Comparison of ENCODE assay signal across 1 cellular context in genomic region chr20:45373353-45374100, GRCh38.
A peak's percentile ranks its signal among the peaks of the same experiment; 100 is the strongest.
TF ChIP-seq lines count a peak whose summit lies in the region.

No MANE protein-coding gene starts in this region.

TF ChIP-seq in K562, 482 proteins besides CTCF, POLR2A, EP300 and RAD21 (continued from another document and continues in another):
- TF ChIP-seq LEF1 (IDR thresholded peaks at IDR 0.05) (no peak; the same call in none of the 2 replicates), RFX1 (IDR thresholded peaks at IDR 0.05) (no peak), CUX1 (CRISPR knock-in tag; IDR thresholded peaks at IDR 0.05) (no peak; the same call in 1 of the 2 replicates), ZNF232 (CRISPR knock-in tag; IDR thresholded peaks at IDR 0.05) (no peak), HSF4 (CRISPR knock-in tag; IDR thresholded peaks at IDR 0.05; ENCODE audit: borderline replicate concordance) (no peak), SMARCE1 (IDR thresholded peaks at IDR 0.05) (0 out of 2 replicates have a peak, but pooled peaks have one; percentile 48), TAL1 (IDR thresholded peaks at IDR 0.05) (no peak), TSHZ1 (CRISPR knock-in tag; IDR thresholded peaks at IDR 0.05) (no peak), TAF9B (IDR thresholded peaks at IDR 0.05; ENCODE audit: partially characterized antibody) (no peak), VEZF1 (CRISPR knock-in tag; IDR thresholded peaks at IDR 0.05) (peak; percentile 65), POLR2H (tag; IDR thresholded peaks at IDR 0.05; ENCODE audit: low read depth) (peak; percentile 3; the same call in 1 of the 2 replicates), CBX8 (IDR thresholded peaks at IDR 0.05; ENCODE audit: borderline replicate concordance, extremely low read depth, low read depth, low read length, poor library complexity, severe bottlenecking) (no peak), SIN3A (IDR thresholded peaks at IDR 0.05; ENCODE audit: borderline replicate concordance in 2 of 2, control insufficient read depth in 1 of 2, low read depth in 2 of 2, low read length in 2 of 2) (0 out of 4 replicates have a peak, but pooled peaks of 1 of the 2 experiments have one; percentile 29), SMARCC2 (IDR thresholded peaks at IDR 0.05; ENCODE audit: low read depth) (no peak), RCOR1 (IDR thresholded peaks at IDR 0.05; ENCODE audit: borderline replicate concordance in 1 of 2, low read depth in 2 of 2, low read length in 2 of 2) (peak in 1 of 2 experiments; percentile 47; a peak in 1 of 4 replicates), RB1 (IDR thresholded peaks at IDR 0.05; ENCODE audit: low read depth) (peak; percentile 82), MBD2 (IDR thresholded peaks at IDR 0.05; ENCODE audit: borderline replicate concordance, low read depth) (no peak), SAP30 (IDR thresholded peaks at IDR 0.05; ENCODE audit: borderline replicate concordance, insufficient read depth, low read depth, low read length, poor library complexity, severe bottlenecking) (no peak), POLR2B (IDR thresholded peaks at IDR 0.05; ENCODE audit: low read depth, partially characterized antibody) (peak; percentile 50), ESRRB (CRISPR knock-in tag; IDR thresholded peaks at IDR 0.05; ENCODE audit: borderline replicate concordance) (no peak), FOXK2 (conservative IDR thresholded peaks at IDR 0.05 in 1 of 2, IDR thresholded peaks at IDR 0.05 in 1 of 2; ENCODE audit: low read depth in 2 of 2) (peak in 1 of 2 experiments; percentile 66; a peak in 2 of 4 replicates), PCBP2 (IDR thresholded peaks at IDR 0.05; ENCODE audit: low read depth, low read length, poor library complexity, severe bottlenecking) (no peak), FOXJ2 (tag; IDR thresholded peaks at IDR 0.05) (no peak), ZBTB33 (CRISPR knock-in tag; IDR thresholded peaks at IDR 0.05) (peak; percentile 73), ZBTB17 (CRISPR knock-in tag; IDR thresholded peaks at IDR 0.05) (no peak), TCF7L2 (IDR thresholded peaks at IDR 0.05; ENCODE audit: low read depth, low read length) (no peak), KDM4B (IDR thresholded peaks at IDR 0.05; ENCODE audit: borderline replicate concordance in 2 of 2, low read depth in 1 of 2) (no peak), PHB2 (IDR thresholded peaks at IDR 0.05; ENCODE audit: low read depth) (no peak), JUNB (CRISPR knock-in tag; conservative IDR thresholded peaks at IDR 0.05) (no peak), RERE (CRISPR knock-in tag; IDR thresholded peaks at IDR 0.05; ENCODE audit: borderline replicate concordance) (no peak), ZNF79 (CRISPR knock-in tag; IDR thresholded peaks at IDR 0.05; ENCODE audit: low read depth) (no peak), E2F6 (IDR thresholded peaks at IDR 0.05; ENCODE audit: borderline replicate concordance in 1 of 2, extremely low read depth in 1 of 2, insufficient read depth in 1 of 2, insufficient read length in 1 of 2, low read depth in 1 of 2, low read length in 1 of 2, poor library complexity in 1 of 2, severe bottlenecking in 1 of 2) (peak in 1 of 2 experiments; percentile 51), TCFL5 (CRISPR knock-in tag; conservative IDR thresholded peaks at IDR 0.05) (no peak), HEY1 (CRISPR knock-in tag; IDR thresholded peaks at IDR 0.05; ENCODE audit: borderline replicate concordance) (no peak), POLR2AphosphoS5 (IDR thresholded peaks at IDR 0.05; ENCODE audit: control insufficient read depth, insufficient read depth, low read depth, low read length) (0 out of 2 replicates have a peak, but pooled peaks have one; percentile 43), POU5F1 (IDR thresholded peaks at IDR 0.05; ENCODE audit: borderline replicate concordance, low read depth, low read length, partially characterized antibody) (no peak), TBP (optimal IDR thresholded peaks at IDR 0.05; ENCODE audit: low read depth, low read length) (peak; percentile 46), ZZZ3 (IDR thresholded peaks at IDR 0.05) (no peak), SNIP1 (IDR thresholded peaks at IDR 0.05; ENCODE audit: low read depth) (no peak), ZNF586 (CRISPR knock-in tag; conservative IDR thresholded peaks at IDR 0.05) (no peak), TFAP4 (CRISPR knock-in tag; IDR thresholded peaks at IDR 0.05; ENCODE audit: borderline replicate concordance) (peak; percentile 89)
